In the genomic region with DNA sequence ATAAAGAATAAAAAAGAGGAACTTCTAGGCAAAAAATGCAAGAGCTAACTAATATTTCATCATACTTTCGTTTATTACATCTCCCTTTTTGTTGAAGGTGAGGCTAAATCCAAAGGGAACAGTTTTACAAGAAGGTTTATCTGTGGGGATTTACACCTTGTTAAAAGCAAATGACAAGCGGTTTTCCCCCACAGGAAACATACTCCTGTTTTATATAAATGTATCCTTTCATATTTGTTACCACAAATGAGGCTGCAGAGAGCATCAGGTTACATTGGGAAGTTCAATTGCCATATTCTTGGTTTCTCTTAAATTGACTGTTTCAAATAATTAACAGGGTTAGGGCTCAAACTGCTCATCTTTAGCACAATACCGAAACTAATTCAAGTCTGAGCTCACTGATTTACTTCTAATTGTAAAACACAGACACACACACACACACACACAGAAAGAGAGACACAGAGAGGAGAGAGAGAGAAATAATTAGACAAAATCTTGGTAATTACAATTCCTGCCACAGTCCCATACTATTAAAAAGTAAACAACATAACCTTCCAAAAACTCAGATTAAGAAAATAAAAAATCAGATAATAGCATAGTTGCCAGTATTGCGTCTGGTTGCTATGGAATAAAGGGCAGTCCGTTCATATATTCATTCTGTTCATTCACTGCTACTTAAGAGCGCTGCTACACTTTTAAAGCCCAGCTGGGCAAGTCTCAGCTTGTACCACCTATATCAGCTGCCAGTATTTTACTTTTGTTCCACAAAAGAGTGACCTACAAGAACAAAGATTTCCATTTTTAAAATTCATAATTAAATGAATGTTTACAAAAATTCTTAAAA, we compare ENCODE assay signal across 1 cellular context.
TF ChIP-seq lines count a peak whose summit lies in the region.

No MANE protein-coding gene starts in this region.

TF ChIP-seq in endothelial cell of umbilical vein, 7 proteins besides CTCF, POLR2A, EP300 and RAD21:
- TF ChIP-seq FOS (IDR thresholded peaks at IDR 0.05; ENCODE audit: borderline replicate concordance, insufficient read depth, low read length) (no peak), GATA2 (IDR thresholded peaks at IDR 0.05; ENCODE audit: insufficient read depth, insufficient read length, low read depth, low read length) (no peak), MYC (IDR thresholded peaks at IDR 0.05; ENCODE audit: low read depth, low read length) (no peak), EZH2 (IDR thresholded peaks at IDR 0.05; ENCODE audit: borderline replicate concordance, low read depth, low read length, severe bottlenecking) (no peak), JUN (IDR thresholded peaks at IDR 0.05; ENCODE audit: borderline replicate concordance, insufficient read depth, insufficient read length, low read depth) (no peak), POLR2AphosphoS5 (IDR thresholded peaks at IDR 0.05; ENCODE audit: insufficient read depth, low read depth, low read length) (no peak)
- TF ChIP-seq, protein P1, sequence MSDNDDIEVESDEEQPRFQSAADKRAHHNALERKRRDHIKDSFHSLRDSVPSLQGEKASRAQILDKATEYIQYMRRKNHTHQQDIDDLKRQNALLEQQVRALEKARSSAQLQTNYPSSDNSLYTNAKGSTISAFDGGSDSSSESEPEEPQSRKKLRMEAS (IDR thresholded peaks at IDR 0.05; ENCODE audit: insufficient read depth, insufficient read length), result no peak
